3 cellular contexts compared by ENCODE assay signal in genomic region chr11:97691061-97691460, GRCh38.
"Had no signal": no experiment of that assay in that cellular context is flagged by ENCODE, and none has a peak within 500 bp of the region (broad histone marks: within the 10 kb centered on the region; RNA-seq: fewer than 3 reads in every experiment).

No MANE protein-coding gene starts in this region.

- DNase-seq: GDM1, GF-D8 had no signal

- H3K4me3 ChIP-seq: GM12878 had no signal

- ATAC-seq: GM12878 had no signal
